ENCODE assay signal across 8 cellular contexts in genomic region chr15:63473999-63474809, GRCh38. TPM values are rescaled to one million over a fixed set of nuclear protein-coding genes. Genes with fewer than 3 reads are reported as not detected.
A peak's percentile ranks its signal among the peaks of the same experiment; 100 is the strongest.
DNase-seq lines count a peak whose midpoint lies in the region; ATAC-seq, FAIRE-seq and TF ChIP-seq lines count a peak whose summit lies in the region.

No MANE protein-coding gene starts in this region.

- no peak overlapping the region for H3K4me3 ChIP-seq in CD4-positive, alpha-beta memory T cell (ENCODE audit: low read length in 2 of 2)
- H3K4me3 ChIP-seq in mammary epithelial cell (replicated peaks in 1 of 3; ENCODE audit: insufficient read depth in 1 of 3, low read depth in 2 of 3, low read length in 3 of 3) = no peak overlapping the region
- H3K4me3 ChIP-seq in muscle layer of duodenum (ENCODE audit: low read depth in 1 of 2, low read length in 2 of 2) = no peak overlapping the region

- in situ Hi-C loops in mammary epithelial cell (cut with MboI; ENCODE audit: low sequenced_read_pairs in 2 of 2) = loop anchor here in 1 of 2 donors (25.0 kb wide), 1 partner anchor 588 kb away; no protein-coding TSS in a partner anchor

- no peaks in the 10 kb centered on the region for H3K36me3 Mint-ChIP-seq in CD4-positive, alpha-beta memory T cell

- H3K27ac ChIP-seq in CD4-positive, alpha-beta memory T cell (ENCODE audit: low read depth, low read length) = peak overlapping the region; percentile 43
- H3K27ac ChIP-seq in mammary epithelial cell (ENCODE audit: insufficient read depth, low read depth, low read length) = no peak overlapping the region
- peak overlapping the region; percentile 53 for H3K27ac ChIP-seq in muscle layer of duodenum (ENCODE audit: low read length)

- H3K27me3 ChIP-seq in CD4-positive, alpha-beta memory T cell (ENCODE audit: insufficient read depth, low read length) = no peaks in the 10 kb centered on the region
- no peaks in the 10 kb centered on the region for H3K27me3 ChIP-seq in mammary epithelial cell (ENCODE audit: insufficient read depth, low read length)
- H3K27me3 ChIP-seq in muscle layer of duodenum (ENCODE audit: low read depth, low read length) = no peaks in the 10 kb centered on the region

- dilution Hi-C loops in mammary epithelial cell (cut with HindIII; ENCODE audit: low sequenced_read_pairs) = no loop called here

- H2AFZ ChIP-seq in mammary epithelial cell (ENCODE audit: low read depth, low read length) = no peak overlapping the region

- H3K4me2 ChIP-seq in mammary epithelial cell (ENCODE audit: insufficient read depth, low read depth, low read length) = no peak overlapping the region

- H3K9me3 Mint-ChIP-seq in CD4-positive, alpha-beta memory T cell = peaks cover 0 to 2% (median 0%) of the 10 kb centered on the region in 8 donors

- WGBS in mammary epithelial cell (ENCODE audit: low coverage, missing lambda C conversion rate) = 100% methylated on average over 4 of the region's 4 CpGs

- no peak overlapping the region for H3K9ac ChIP-seq in mammary epithelial cell (ENCODE audit: insufficient read depth, low read length)

- H3K4me1 ChIP-seq in CD4-positive, alpha-beta memory T cell (ENCODE audit: insufficient read depth, low read length) = peaks cover 59% of the 10 kb centered on the region
- H3K4me1 ChIP-seq in mammary epithelial cell (ENCODE audit: insufficient read depth, low read length) (peaks cover 5% of the 10 kb centered on the region), muscle layer of duodenum (ENCODE audit: control insufficient read depth in 1 of 2, insufficient read depth in 2 of 2, low read length in 2 of 2) (peaks cover 22 to 23% of the 10 kb centered on the region in 2 donors)

- ATAC-seq in GM19328 (IDR thresholded peaks at IDR 0.05; ENCODE audit: unreplicated experiment) (peak; percentile 47), HG03196 (IDR thresholded peaks at IDR 0.05; ENCODE audit: unreplicated experiment) (peak; percentile 50)

- H3K27me3 Mint-ChIP-seq in CD4-positive, alpha-beta memory T cell = no peaks in the 10 kb centered on the region

- H3K79me2 ChIP-seq in mammary epithelial cell (ENCODE audit: insufficient read depth, low read length) = no peaks in the 10 kb centered on the region

- CTCF ChIA-PET in CD4-positive, alpha-beta memory T cell (lab: Charles Lee; ENCODE audit: partially characterized antibody) = interaction anchor here (1.0 to 13.4 kb wide), 4 partner anchors 10 to 126 kb away, joined by 4 to 224 read pairs (median 9); partner anchors contain the start of gene USP3
- CTCF ChIA-PET in mammary epithelial cell (lab: Charles Lee; ENCODE audit: low non-redundant PET) = no interaction called here

- no peak for FAIRE-seq in GM19239 (lab: Jason Lieb, UNC)

- peaks cover 38 to 58% (median 54%) of the 10 kb centered on the region in 4 donors for H3K4me1 Mint-ChIP-seq in CD4-positive, alpha-beta memory T cell

- no peaks in the 10 kb centered on the region for H3K36me3 ChIP-seq in CD4-positive, alpha-beta memory T cell (ENCODE audit: insufficient read depth, low read length)
- no peaks in the 10 kb centered on the region for H3K36me3 ChIP-seq in mammary epithelial cell (ENCODE audit: insufficient read depth, low read length)
- no peaks in the 10 kb centered on the region for H3K36me3 ChIP-seq in muscle layer of duodenum (ENCODE audit: control insufficient read depth in 1 of 2, insufficient read depth in 2 of 2, low read length in 2 of 2)

- peak overlapping the region in 6 of 8 donors; percentile 62 to 86 (median 78) for H3K4me3 Mint-ChIP-seq in CD4-positive, alpha-beta memory T cell

- no peaks in the 10 kb centered on the region for H4K20me1 ChIP-seq in mammary epithelial cell (ENCODE audit: insufficient read depth, low read length)

- H3K27ac Mint-ChIP-seq in CD4-positive, alpha-beta memory T cell = peak overlapping the region; percentile 87 to 99 (median 97)

- H3K9me3 ChIP-seq in CD4-positive, alpha-beta memory T cell (ENCODE audit: control insufficient read depth in 1 of 2, low read length in 2 of 2) = no peaks in the 10 kb centered on the region
- H3K9me3 ChIP-seq in mammary epithelial cell (replicated peaks; ENCODE audit: insufficient read depth, low read length) (no peaks in the 10 kb centered on the region), muscle layer of duodenum (ENCODE audit: control insufficient read depth in 1 of 2, low read length in 2 of 2) (no peaks in the 10 kb centered on the region)

- POLR2A ChIA-PET in CD4-positive, alpha-beta memory T cell (lab: Charles Lee; ENCODE audit: partially characterized antibody) = interaction anchor here (0.6 to 28.5 kb wide), 9 partner anchors 10 to 272 kb away, joined by 3 to 906 read pairs (median 4); partner anchors contain the start of gene USP3

- BruUV-seq in mammary epithelial cell (replicated peaks; lab: Mats Ljungman, UMichigan) = no TSS peak

- intact Hi-C loops in CD4-positive, alpha-beta memory T cell (cut with micrococcal nuclease) = loop anchor here (10.0 kb wide), 1 partner anchor 621 kb away; the partner anchor contains the start of genes CIAO2A and SNX1
- intact Hi-C loops in mammary epithelial cell (cut with micrococcal nuclease) = no loop called here

- peak in 4 of 5 donors; percentile 51 to 87 (median 60) for DNase-seq in CD4-positive, alpha-beta memory T cell
- DNase-seq in SK-N-DZ (ENCODE audit: low spot score) (peak; percentile 40), mammary epithelial cell (peak; percentile 90), SKM-1 (lab: John Stamatoyannopoulos, UW; ENCODE audit: unreplicated experiment) (no peak), GM19239 (ENCODE audit: insufficient read length, low spot score) (no peak)

- no peak for TF ChIP-seq CTCF in mammary epithelial cell (conservative IDR thresholded peaks at IDR 0.05 in 1 of 2, IDR thresholded peaks at IDR 0.05 in 1 of 2; ENCODE audit: extremely low read depth in 1 of 2, insufficient read depth in 1 of 2, low read depth in 1 of 2, low read length in 2 of 2)

RNA-seq across cellular contexts. Expression of gene USP3, which starts 30.2 kb away (rescaled TPM):
- total RNA-seq in CD4-positive, alpha-beta memory T cell = 100 to 1,000 TPM; 148 to 159 TPM
- polyA plus RNA-seq in CD4-positive, alpha-beta memory T cell = 10 to 100 TPM; 61.6 to 76.1 TPM
- 39.4 and 44.9 TPM in 2 replicates for polyA plus RNA-seq in SK-N-DZ (2014; cell fraction: cytosol; rRNA removed)
- polyA plus RNA-seq in SK-N-DZ (2014; cell fraction: nucleus; rRNA removed) = 66.3 and 91.6 TPM in 2 replicates
- total RNA-seq in mammary epithelial cell = 10 to 100 TPM; 26.3 to 30.6 TPM
- polyA plus RNA-seq in mammary epithelial cell = 13.6 TPM
- 50.9 TPM for polyA minus RNA-seq in mammary epithelial cell

Comparison
In these comparisons a context has a peak if more than half of its experiments do, and no peak if none do; other contexts are left out.
1. DNase-seq: peak in CD4-positive, alpha-beta memory T cell (4 of 5), SK-N-DZ (single experiment) and mammary epithelial cell (single experiment); none in SKM-1 (single experiment) and GM19239 (single experiment).
2. RNA of gene USP3, which starts 30.2 kb away (total RNA-seq): 148 to 159 TPM in CD4-positive, alpha-beta memory T cell; 26.3 to 30.6 TPM in mammary epithelial cell; every median in the first group is over 4 times any median in the second.